In the genomic region with DNA sequence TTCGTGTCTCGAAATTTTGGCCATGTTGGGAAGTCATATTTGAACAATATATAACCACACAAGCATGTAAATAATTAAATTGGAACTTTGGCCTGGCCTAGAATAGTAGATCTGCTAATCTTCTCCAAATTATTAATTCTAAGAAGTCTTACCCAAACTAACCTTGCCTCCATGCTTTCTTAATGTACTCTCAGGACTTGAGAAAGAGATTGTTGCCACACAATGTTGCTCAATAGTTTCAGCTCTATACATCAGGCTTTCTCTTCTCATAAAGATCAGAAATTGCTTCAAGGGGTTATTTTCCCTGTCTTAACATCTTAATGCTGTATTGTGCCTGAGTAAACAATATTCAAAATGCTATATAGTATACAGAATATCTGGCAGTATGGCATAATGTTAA, we compare ENCODE assay signal across 13 cellular contexts.
"Had no signal": no experiment of that assay in that cellular context is flagged by ENCODE, and none has a peak within 500 bp of the region (broad histone marks: within the 10 kb centered on the region; RNA-seq: fewer than 3 reads in every experiment).

No MANE protein-coding gene starts in this region.

- H3K27me3 ChIP-seq: colonic mucosa, tibial nerve had no signal

- DNase-seq: activated CD4-positive, alpha-beta memory T cell treated with anti-CD3 and anti-CD28 coated beads for 36 hours; activated gamma-delta T cell treated with Interleukin-2 at 50 U/mL for 16 hours; activated naive CD8-positive, alpha-beta T cell treated with anti-CD3 and anti-CD28 coated beads, Interleukin-2, amount 10 ng/mL, durations not matched to agents 7 days and 5 days; activated T-cell treated with anti-CD3 and anti-CD28 coated beads, Interleukin-2, amount 50 U/mL, for 72 hours; colonic mucosa; kidney; left ventricle myocardium inferior; mesendoderm; T-helper 9 cell had no signal

- H3K9me3 ChIP-seq: colonic mucosa, left ventricle myocardium inferior, tibial nerve had no signal

- H3K27ac ChIP-seq: colonic mucosa, left ventricle myocardium inferior, parathyroid adenoma, skin epidermis, tibial nerve, VCaP had no signal

- H3K4me3 ChIP-seq: colonic mucosa, left ventricle myocardium inferior, skin epidermis, tibial nerve had no signal

- H3K4me1 ChIP-seq: colonic mucosa, left ventricle myocardium inferior, parathyroid adenoma, tibial nerve had no signal

- H3K36me3 ChIP-seq: colonic mucosa, left ventricle myocardium inferior, tibial nerve had no signal
